ENCODE assay signal across 18 cellular contexts in the genomic region with DNA sequence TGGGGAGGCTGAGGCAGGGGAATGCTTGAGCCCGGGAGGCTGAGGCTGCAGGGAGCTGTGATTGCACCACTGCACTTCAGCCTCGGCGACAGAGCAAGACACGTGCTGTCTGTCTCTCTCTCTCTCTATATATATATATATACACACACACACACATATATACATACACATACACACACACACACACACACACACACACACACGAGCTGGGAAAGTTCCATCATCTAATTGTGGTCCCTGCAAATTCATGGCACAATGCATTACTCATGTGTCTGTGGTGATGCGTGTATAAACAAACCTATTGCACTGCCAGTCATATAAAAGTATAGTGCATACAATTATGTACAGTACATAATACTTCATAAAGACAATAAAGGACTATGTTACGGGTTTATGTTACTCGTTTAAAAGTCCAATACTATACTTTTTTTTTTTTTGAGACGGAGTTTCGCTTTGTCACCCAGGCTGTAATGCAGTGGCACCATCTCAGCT.
"Had no signal": no experiment of that assay in that cellular context is flagged by ENCODE, and none has a peak within 500 bp of the region (broad histone marks: within the 10 kb centered on the region; RNA-seq: fewer than 3 reads in every experiment).

No MANE protein-coding gene starts in this region.

- H3K4me1 ChIP-seq: adrenal gland, colonic mucosa, esophagus muscularis mucosa, pancreas, testis, upper lobe of right lung had no signal

- H3K4me3 Mint-ChIP-seq: activated naive CD4-positive, alpha-beta T cell treated with anti-CD3 and anti-CD28 coated beads, Interleukin-2, amount 10 ng/mL, durations not matched to agents 7 days and 5 days; naive B cell; stimulated activated naive CD8-positive, alpha-beta T cell treated with anti-CD3 and anti-CD28 coated beads, Interleukin-15, amount 100 ng/mL, for 72 hours had no signal

- H3K36me3 ChIP-seq: adrenal gland, colonic mucosa, pancreas, upper lobe of right lung had no signal

- ATAC-seq: pancreas; stimulated activated naive CD8-positive, alpha-beta T cell treated with anti-CD3 and anti-CD28 coated beads, Interleukin-15, amount 100 ng/mL, for 72 hours; upper lobe of right lung had no signal

- H3K27me3 Mint-ChIP-seq: activated naive CD4-positive, alpha-beta T cell treated with anti-CD3 and anti-CD28 coated beads, Interleukin-2, amount 10 ng/mL, durations not matched to agents 7 days and 5 days; naive B cell; stimulated activated naive CD8-positive, alpha-beta T cell treated with anti-CD3 and anti-CD28 coated beads, Interleukin-15, amount 100 ng/mL, for 72 hours had no signal

- DNase-seq: activated CD4-positive, alpha-beta T cell treated with anti-CD3 and anti-CD28 coated beads, Interleukin-2, amount 50 U/mL, for 4 hours; activated CD4-positive, CD25-positive, alpha-beta regulatory T cell treated with anti-CD3 and anti-CD28 coated beads, Interleukin-2, amount 50 U/mL, for 72 hours; activated naive CD4-positive, alpha-beta T cell treated with anti-CD3 and anti-CD28 coated beads, Interleukin-2, amount 10 ng/mL, durations not matched to agents 7 days and 5 days; adrenal gland; caudate nucleus; colonic mucosa; foreskin melanocyte; head of caudate nucleus; naive B cell; pancreas; stimulated activated CD4-positive, alpha-beta T cell treated with anti-CD3 and anti-CD28 coated beads, Interleukin-1b, Interleukin-23, amount 100 ng/mL, for 48 hours; stimulated activated naive CD8-positive, alpha-beta T cell treated with anti-CD3 and anti-CD28 coated beads, Interleukin-15, amount 100 ng/mL, for 72 hours; SW 1271; T-helper 9 cell; testis; upper lobe of right lung had no signal

- H3K9me3 ChIP-seq: adrenal gland, colonic mucosa, esophagus muscularis mucosa, testis, upper lobe of right lung had no signal

- H3K27ac Mint-ChIP-seq: activated naive CD4-positive, alpha-beta T cell treated with anti-CD3 and anti-CD28 coated beads, Interleukin-2, amount 10 ng/mL, durations not matched to agents 7 days and 5 days; naive B cell had no signal

- H3K27ac ChIP-seq: adrenal gland, colonic mucosa, esophagus muscularis mucosa, pancreas, testis, upper lobe of right lung had no signal

- H3K27me3 ChIP-seq: adrenal gland, colonic mucosa, esophagus muscularis mucosa, pancreas, testis, upper lobe of right lung had no signal

- H3K4me3 ChIP-seq: adrenal gland, colonic mucosa, esophagus muscularis mucosa, lung, pancreas, testis, upper lobe of right lung had no signal

- H3K4me1 Mint-ChIP-seq: activated naive CD4-positive, alpha-beta T cell treated with anti-CD3 and anti-CD28 coated beads, Interleukin-2, amount 10 ng/mL, durations not matched to agents 7 days and 5 days had no signal

- H3K9me3 Mint-ChIP-seq: activated naive CD4-positive, alpha-beta T cell treated with anti-CD3 and anti-CD28 coated beads, Interleukin-2, amount 10 ng/mL, durations not matched to agents 7 days and 5 days; naive B cell; stimulated activated naive CD8-positive, alpha-beta T cell treated with anti-CD3 and anti-CD28 coated beads, Interleukin-15, amount 100 ng/mL, for 72 hours had no signal
